ENCODE assay signal across 27 cellular contexts in the genomic region with DNA sequence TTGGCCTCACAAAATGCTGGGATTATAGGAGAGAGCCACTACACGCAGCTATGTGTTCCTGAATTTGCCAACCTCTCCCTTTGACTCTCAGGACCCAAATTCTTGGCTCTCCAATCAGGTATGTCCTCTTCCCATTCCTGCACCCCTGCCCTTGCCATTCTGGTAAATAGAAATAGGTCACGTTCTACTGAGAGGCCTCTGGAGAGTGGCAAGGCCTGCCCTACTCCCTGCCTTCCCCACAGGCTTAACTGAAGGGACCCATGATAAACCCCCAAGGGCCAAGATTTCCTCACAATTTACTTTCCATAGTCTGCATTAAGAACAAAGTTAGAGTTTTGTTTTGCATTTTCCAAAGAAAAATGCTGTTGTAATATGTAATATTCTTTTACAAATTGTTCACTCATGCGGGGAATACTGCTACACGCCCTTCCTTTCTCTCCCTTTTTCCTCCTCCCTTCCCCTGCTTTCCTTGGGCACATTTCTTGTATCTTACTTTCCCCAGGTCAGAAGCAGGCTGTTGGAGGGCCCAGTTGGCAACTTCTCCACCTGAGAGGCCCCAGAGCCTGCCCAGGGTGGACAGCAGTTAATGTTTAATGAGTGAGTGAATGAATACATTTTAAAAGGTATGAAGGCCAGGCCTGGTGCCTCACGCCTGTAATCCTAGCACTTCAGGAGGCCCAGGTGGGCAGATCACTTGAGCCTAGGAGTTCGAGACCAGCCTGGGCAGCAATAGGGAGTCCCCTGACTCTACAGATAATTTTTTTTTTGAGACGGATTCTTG. TPM values are rescaled to one million over a fixed set of nuclear protein-coding genes. Genes with fewer than 3 reads are reported as not detected.
DNase-seq lines count a peak whose midpoint lies in the region; ATAC-seq, FAIRE-seq and TF ChIP-seq lines count a peak whose summit lies in the region.
"Had no signal": no experiment of that assay in that cellular context is flagged by ENCODE, and none has a peak within 500 bp of the region (broad histone marks: within the 10 kb centered on the region; RNA-seq: fewer than 3 reads in every experiment).

No MANE protein-coding gene starts in this region.

- H3K9me3 ChIP-seq in A549 = no peaks in the 10 kb centered on the region
- H3K9me3 ChIP-seq in RWPE2 (ENCODE audit: severe bottlenecking) = no peaks in the 10 kb centered on the region
- H3K9me3 ChIP-seq in neural progenitor cell (ENCODE audit: low read depth) = no peaks in the 10 kb centered on the region
- H3K9me3 ChIP-seq: gastrocnemius medialis, Peyer's patch, tibial artery had no signal

- no peak for TF ChIP-seq EP300 in A549 (IDR thresholded peaks at IDR 0.05)

- 58% methylated on average over 7 of the region's 7 CpGs for WGBS in A549 (ENCODE audit: missing lambda C conversion rate)

- H3K27me3 Mint-ChIP-seq in neural progenitor cell (ENCODE audit: insufficient read depth, low read depth) = peaks cover 5% of the 10 kb centered on the region
- no peaks in the 10 kb centered on the region for H3K27me3 Mint-ChIP-seq in activated T-helper 2 cell treated with anti-CD3 and anti-CD28 coated beads, Interferon-gamma antibody, Interleukin-2, Interleukin-4, amounts not matched to agents 10 μg/mL and 5 μg/mL and 100 μg/mL, durations not matched to agents 14 hours and 24 hours and 36 hours (ENCODE audit: low read depth)
- H3K27me3 Mint-ChIP-seq in activated naive CD8-positive, alpha-beta T cell treated with anti-CD3 and anti-CD28 coated beads, Interleukin-2, amount 50 U/mL, for 24 hours = peaks cover 5% of the 10 kb centered on the region
- H3K27me3 Mint-ChIP-seq: activated CD4-positive, alpha-beta T cell treated with anti-CD3 and anti-CD28 coated beads, Interleukin-2, amount 10 ng/mL, durations not matched to agents 7 days and 5 days; activated naive CD8-positive, alpha-beta T cell treated with anti-CD3 and anti-CD28 coated beads, Interleukin-2, amount 10 ng/mL, durations not matched to agents 7 days and 5 days; effector memory CD8-positive, alpha-beta T cell had no signal

- POLR2A ChIA-PET in A549 (lab: Yijun Ruan, JAX) = no interaction called here

- FAIRE-seq in A549 (lab: Jason Lieb, UNC) = no peak

- no peak for TF ChIP-seq RAD21 in A549 (conservative IDR thresholded peaks at IDR 0.05 in 1 of 2, IDR thresholded peaks at IDR 0.05 in 1 of 2)

- no peaks in the 10 kb centered on the region for H3K79me2 ChIP-seq in neural progenitor cell (ENCODE audit: low read depth)

- peaks cover 13% of the 10 kb centered on the region for H3K4me1 Mint-ChIP-seq in neural progenitor cell
- no peaks in the 10 kb centered on the region for H3K4me1 Mint-ChIP-seq in activated T-helper 2 cell treated with anti-CD3 and anti-CD28 coated beads, Interferon-gamma antibody, Interleukin-2, Interleukin-4, amounts not matched to agents 10 μg/mL and 5 μg/mL and 100 μg/mL, durations not matched to agents 14 hours and 24 hours and 36 hours (ENCODE audit: low read depth)
- no peaks in the 10 kb centered on the region for H3K4me1 Mint-ChIP-seq in activated naive CD8-positive, alpha-beta T cell treated with anti-CD3 and anti-CD28 coated beads, Interleukin-2, amount 50 U/mL, for 24 hours
- H3K4me1 Mint-ChIP-seq: activated CD4-positive, alpha-beta T cell treated with anti-CD3 and anti-CD28 coated beads, Interleukin-2, amount 10 ng/mL, durations not matched to agents 7 days and 5 days; activated naive CD8-positive, alpha-beta T cell treated with anti-CD3 and anti-CD28 coated beads, Interleukin-2, amount 10 ng/mL, durations not matched to agents 7 days and 5 days; IgD-negative memory B cell had no signal

- CTCF ChIA-PET in A549 (lab: Yijun Ruan, JAX) = no interaction called here

- no peaks in the 10 kb centered on the region for H3K36me3 ChIP-seq in RWPE2 (ENCODE audit: low read depth)
- no peaks in the 10 kb centered on the region for H3K36me3 ChIP-seq in neural progenitor cell
- H3K36me3 ChIP-seq: gastrocnemius medialis, Peyer's patch, tibial artery had no signal

- H3K27ac ChIP-seq in A549 = peak overlapping the region in 1 of 2 experiments; percentile 51; a peak in 4 of 6 replicates
- peak overlapping the region; percentile 96 for H3K27ac ChIP-seq in RWPE2 (ENCODE audit: poor library complexity, severe bottlenecking)
- no peak overlapping the region for H3K27ac ChIP-seq in neural progenitor cell
- H3K27ac ChIP-seq: 22Rv1, gastrocnemius medialis, tibial artery, VCaP had no signal

- peak in 1 of 2 experiments; percentile 9 for DNase-seq in A549 (ENCODE audit: low read depth in 1 of 2, low spot score in 1 of 2)
- DNase-seq in RWPE2 (ENCODE audit: low spot score) = no peak
- peak in 1 of 2 donors; percentile 22 for DNase-seq in left colon
- no peak for DNase-seq in neural progenitor cell (ENCODE audit: low spot score)
- DNase-seq in activated T-helper 2 cell treated with anti-CD3 and anti-CD28 coated beads, Interferon-gamma antibody, Interleukin-2, Interleukin-4, amounts not matched to agents 10 μg/mL and 5 μg/mL and 100 μg/mL, durations not matched to agents 14 hours and 24 hours and 36 hours (ENCODE audit: low spot score) = no peak
- DNase-seq in NCI-H187 treated with DMSO at 0.1 percent for 48 hours (lab: John Stamatoyannopoulos, UW) = no peak
- no peak for DNase-seq in activated naive CD8-positive, alpha-beta T cell treated with anti-CD3 and anti-CD28 coated beads, Interleukin-2, amount 50 U/mL, for 24 hours
- no peak for DNase-seq in GM10266 (ENCODE audit: extremely low spot score)
- DNase-seq: activated CD4-positive, alpha-beta T cell treated with anti-CD3 and anti-CD28 coated beads, Interleukin-2, amount 10 ng/mL, durations not matched to agents 7 days and 5 days; activated effector memory CD4-positive, alpha-beta T cell treated with Interleukin-2 at 50 U/mL for 16 hours; activated naive CD8-positive, alpha-beta T cell treated with anti-CD3 and anti-CD28 coated beads, Interleukin-2, amount 10 ng/mL, durations not matched to agents 7 days and 5 days; DND-41; effector memory CD8-positive, alpha-beta T cell; gastrocnemius medialis; NCI-H2107; NCI-H510A treated with DMSO at 0.1 percent for 48 hours; NK-92 treated with Interleukin-12 subunit alpha and Interleukin-12 subunit beta, amount 100 ng/mL, for 24 hours; stimulated activated CD4-positive, alpha-beta T cell treated with anti-CD3 and anti-CD28 coated beads, Interleukin-4, amount 100 ng/mL, for 24 hours; stimulated activated naive CD4-positive, alpha-beta T cell treated with Interleukin-2 at 50 U/mL for 16 hours; tibial artery had no signal

- TF ChIP-seq CTCF in A549 (IDR thresholded peaks at IDR 0.05) = no peak
- TF ChIP-seq CTCF in RWPE2 (IDR thresholded peaks at IDR 0.05; ENCODE audit: poor library complexity, severe bottlenecking) = no peak
- TF ChIP-seq CTCF in neural progenitor cell (IDR thresholded peaks at IDR 0.05) = no peak
- TF ChIP-seq CTCF in GM10266 (IDR thresholded peaks at IDR 0.05; ENCODE audit: control insufficient read depth, insufficient read depth, low read depth, missing control alignments) = no peak

- H3F3A ChIP-seq in neural progenitor cell (ENCODE audit: low read depth) = peaks cover 4% of the 10 kb centered on the region

- no peaks in the 10 kb centered on the region for H3K9me3 Mint-ChIP-seq in neural progenitor cell
- no peaks in the 10 kb centered on the region for H3K9me3 Mint-ChIP-seq in activated T-helper 2 cell treated with anti-CD3 and anti-CD28 coated beads, Interferon-gamma antibody, Interleukin-2, Interleukin-4, amounts not matched to agents 10 μg/mL and 5 μg/mL and 100 μg/mL, durations not matched to agents 14 hours and 24 hours and 36 hours
- H3K9me3 Mint-ChIP-seq in activated naive CD8-positive, alpha-beta T cell treated with anti-CD3 and anti-CD28 coated beads, Interleukin-2, amount 50 U/mL, for 24 hours = no peaks in the 10 kb centered on the region
- H3K9me3 Mint-ChIP-seq: activated CD4-positive, alpha-beta T cell treated with anti-CD3 and anti-CD28 coated beads, Interleukin-2, amount 10 ng/mL, durations not matched to agents 7 days and 5 days; activated naive CD8-positive, alpha-beta T cell treated with anti-CD3 and anti-CD28 coated beads, Interleukin-2, amount 10 ng/mL, durations not matched to agents 7 days and 5 days; brain; effector memory CD8-positive, alpha-beta T cell; IgD-negative memory B cell; neural crest cell had no signal

- H3K27ac Mint-ChIP-seq in neural progenitor cell = peak overlapping the region; percentile 27
- H3K27ac Mint-ChIP-seq in activated T-helper 2 cell treated with anti-CD3 and anti-CD28 coated beads, Interferon-gamma antibody, Interleukin-2, Interleukin-4, amounts not matched to agents 10 μg/mL and 5 μg/mL and 100 μg/mL, durations not matched to agents 14 hours and 24 hours and 36 hours = no peak overlapping the region
- H3K27ac Mint-ChIP-seq in activated naive CD8-positive, alpha-beta T cell treated with anti-CD3 and anti-CD28 coated beads, Interleukin-2, amount 50 U/mL, for 24 hours = no peak overlapping the region
- H3K27ac Mint-ChIP-seq: activated CD4-positive, alpha-beta T cell treated with anti-CD3 and anti-CD28 coated beads, Interleukin-2, amount 10 ng/mL, durations not matched to agents 7 days and 5 days; activated naive CD8-positive, alpha-beta T cell treated with anti-CD3 and anti-CD28 coated beads, Interleukin-2, amount 10 ng/mL, durations not matched to agents 7 days and 5 days; effector memory CD8-positive, alpha-beta T cell; IgD-negative memory B cell had no signal

- H3K36me3 Mint-ChIP-seq in neural progenitor cell = no peaks in the 10 kb centered on the region
- no peaks in the 10 kb centered on the region for H3K36me3 Mint-ChIP-seq in activated T-helper 2 cell treated with anti-CD3 and anti-CD28 coated beads, Interferon-gamma antibody, Interleukin-2, Interleukin-4, amounts not matched to agents 10 μg/mL and 5 μg/mL and 100 μg/mL, durations not matched to agents 14 hours and 24 hours and 36 hours (ENCODE audit: low read depth)
- no peaks in the 10 kb centered on the region for H3K36me3 Mint-ChIP-seq in activated naive CD8-positive, alpha-beta T cell treated with anti-CD3 and anti-CD28 coated beads, Interleukin-2, amount 50 U/mL, for 24 hours (ENCODE audit: low read depth)
- H3K36me3 Mint-ChIP-seq: activated naive CD8-positive, alpha-beta T cell treated with anti-CD3 and anti-CD28 coated beads, Interleukin-2, amount 10 ng/mL, durations not matched to agents 7 days and 5 days; brain; IgD-negative memory B cell had no signal

- peak overlapping the region; percentile 23; the same call in 1 of the 3 replicates for H3K4me2 ChIP-seq in A549
- H3K4me2 ChIP-seq in neural progenitor cell = no peak overlapping the region

- H4K20me1 ChIP-seq in neural progenitor cell (ENCODE audit: low read depth) = no peaks in the 10 kb centered on the region

- no peak for TF ChIP-seq POLR2A in A549 (IDR thresholded peaks at IDR 0.05; ENCODE audit: low read length)

- ATAC-seq in A549 = peak; percentile 30 to 36; a peak in 3 of 6 replicates
- no peak for ATAC-seq in RWPE2 (ENCODE audit: low read depth)
- ATAC-seq in left colon = peak; percentile 43
- no peak for ATAC-seq in activated naive CD8-positive, alpha-beta T cell treated with anti-CD3 and anti-CD28 coated beads, Interleukin-2, amount 50 U/mL, for 24 hours
- ATAC-seq: effector memory CD8-positive, alpha-beta T cell; esophagus mucosa; gastrocnemius medialis had no signal

- intact Hi-C loops in left colon (cut with DNase I, micrococcal nuclease) = no loop called here
- intact Hi-C loops in activated T-helper 2 cell treated with anti-CD3 and anti-CD28 coated beads, Interferon-gamma antibody, Interleukin-2, Interleukin-4, amounts not matched to agents 10 μg/mL and 5 μg/mL and 100 μg/mL, durations not matched to agents 14 hours and 24 hours and 36 hours (cut with micrococcal nuclease) = no loop called here

- no peak overlapping the region for H3K9ac ChIP-seq in neural progenitor cell

- H3K4me3 Mint-ChIP-seq in neural progenitor cell = no peak overlapping the region
- no peak overlapping the region for H3K4me3 Mint-ChIP-seq in activated T-helper 2 cell treated with anti-CD3 and anti-CD28 coated beads, Interferon-gamma antibody, Interleukin-2, Interleukin-4, amounts not matched to agents 10 μg/mL and 5 μg/mL and 100 μg/mL, durations not matched to agents 14 hours and 24 hours and 36 hours (ENCODE audit: low read depth)
- no peak overlapping the region for H3K4me3 Mint-ChIP-seq in activated naive CD8-positive, alpha-beta T cell treated with anti-CD3 and anti-CD28 coated beads, Interleukin-2, amount 50 U/mL, for 24 hours
- H3K4me3 Mint-ChIP-seq: activated CD4-positive, alpha-beta T cell treated with anti-CD3 and anti-CD28 coated beads, Interleukin-2, amount 10 ng/mL, durations not matched to agents 7 days and 5 days; activated naive CD8-positive, alpha-beta T cell treated with anti-CD3 and anti-CD28 coated beads, Interleukin-2, amount 10 ng/mL, durations not matched to agents 7 days and 5 days; brain; effector memory CD8-positive, alpha-beta T cell; IgD-negative memory B cell; neural crest cell had no signal

- no peak overlapping the region for H2AFZ ChIP-seq in neural progenitor cell (replicated peaks)

- no peak overlapping the region for H3K4me3 ChIP-seq in A549
- H3K4me3 ChIP-seq in RWPE2 (ENCODE audit: severe bottlenecking) = no peak overlapping the region
- H3K4me3 ChIP-seq in neural progenitor cell = no peak overlapping the region
- H3K4me3 ChIP-seq: gastrocnemius medialis, Peyer's patch, tibial artery had no signal

- H3K4me1 ChIP-seq in A549 (peaks cover 30% of the 10 kb centered on the region), RWPE2 (ENCODE audit: insufficient read depth, poor library complexity, severe bottlenecking) (peaks cover 29% of the 10 kb centered on the region), neural progenitor cell (no peaks in the 10 kb centered on the region)

- H3K27me3 ChIP-seq in RWPE2 (ENCODE audit: insufficient read depth, poor library complexity, severe bottlenecking) = no peaks in the 10 kb centered on the region
- no peaks in the 10 kb centered on the region for H3K27me3 ChIP-seq in neural progenitor cell
- H3K27me3 ChIP-seq: gastrocnemius medialis, Peyer's patch, tibial artery had no signal

RNA-seq across cellular contexts. Expression of gene PUM1, which starts 34.0 kb away (rescaled TPM):
- polyA plus RNA-seq in A549 (2011; rRNA removed) (55.3 and 64.0 TPM in 2 replicates), A549 (2017; fragmentation: RNase III; extraction: RNeasy Plus Mini Kit Qiagen cat#74134 plus additional on column Dnase treatment) (27.5 to 30.2 TPM (median 29.1 TPM) in 3 replicates)
- polyA plus RNA-seq in A549 (2012; cell fraction: cytosol; rRNA removed) = 57.3 and 66.3 TPM in 2 replicates
- polyA plus RNA-seq in A549 (2012; cell fraction: nucleus; rRNA removed) = 67.7 and 77.6 TPM in 2 replicates
- polyA minus RNA-seq in A549 (2011; rRNA and poly(A)+ RNA removed) = 207 and 234 TPM in 2 replicates
- total RNA-seq in left colon (100 to 1,000 TPM; 111 to 118 TPM), neural progenitor cell (ENCODE audit: low replicate concordance) (130 and 143 TPM in 2 replicates)
- 121 and 125 TPM in 2 replicates for total RNA-seq in activated T-helper 2 cell treated with anti-CD3 and anti-CD28 coated beads, Interferon-gamma antibody, Interleukin-2, Interleukin-4, amounts not matched to agents 10 μg/mL and 5 μg/mL and 100 μg/mL, durations not matched to agents 14 hours and 24 hours and 36 hours

Comparison
In these comparisons a context has a peak if more than half of its experiments do, and no peak if none do; other contexts are left out.
1. ATAC-seq: peak in A549 (2 of 2) and left colon (single experiment); none in RWPE2 (single experiment) and activated naive CD8-positive, alpha-beta T cell treated with anti-CD3 and anti-CD28 coated beads, Interleukin-2, amount 50 U/mL, for 24 hours (single experiment).